In genomic region chr3:86988986-86989385, GRCh38 we compare ENCODE assay signal across 12 cellular contexts. TPM values are rescaled to one million over a fixed set of nuclear protein-coding genes. Genes with fewer than 3 reads are reported as not detected.
DNase-seq lines count a peak whose midpoint lies in the region; ATAC-seq, FAIRE-seq and TF ChIP-seq lines count a peak whose summit lies in the region.
"Had no signal": no experiment of that assay in that cellular context is flagged by ENCODE, and none has a peak within 500 bp of the region (broad histone marks: within the 10 kb centered on the region; RNA-seq: fewer than 3 reads in every experiment).

No MANE protein-coding gene starts in this region.

- no peak for TF ChIP-seq POLR2A in A549 (IDR thresholded peaks at IDR 0.05; ENCODE audit: low read length)
- no peak for TF ChIP-seq POLR2A in prostate gland (IDR thresholded peaks at IDR 0.05)

- ATAC-seq in A549 (no peak), HG02588 (IDR thresholded peaks at IDR 0.05; ENCODE audit: unreplicated experiment) (no peak), GM19463 (IDR thresholded peaks at IDR 0.05; ENCODE audit: unreplicated experiment) (no peak)
- ATAC-seq: natural killer cell; stimulated activated naive CD8-positive, alpha-beta T cell treated with anti-CD3 and anti-CD28 coated beads, Interleukin-15, amount 100 ng/mL, for 72 hours had no signal

- BruUV-seq in PC-9 (replicated peaks; lab: Mats Ljungman, UMichigan): no TSS peak

- TF ChIP-seq EP300 in A549 (IDR thresholded peaks at IDR 0.05): no peak

- no peaks in the 10 kb centered on the region for H3K79me2 ChIP-seq in PC-9 (ENCODE audit: low read depth)

- H3K27me3 ChIP-seq in PC-9 (ENCODE audit: insufficient read depth, low read depth): no peaks in the 10 kb centered on the region
- H3K27me3 ChIP-seq in prostate gland (replicated peaks; ENCODE audit: insufficient read depth): no peaks in the 10 kb centered on the region
- no peaks in the 10 kb centered on the region for H3K27me3 ChIP-seq in effector memory CD4-positive, alpha-beta T cell (replicated peaks; ENCODE audit: control insufficient read depth, insufficient read depth, low read length, poor library complexity, severe bottlenecking)

- H3K9me2 ChIP-seq in PC-9 (ENCODE audit: insufficient read depth): no peaks in the 10 kb centered on the region

- TF ChIP-seq CTCF in A549 (IDR thresholded peaks at IDR 0.05): no peak
- TF ChIP-seq CTCF in PC-9 (conservative IDR thresholded peaks at IDR 0.05): no peak
- no peak for TF ChIP-seq CTCF in fibroblast of mammary gland (conservative IDR thresholded peaks at IDR 0.05; ENCODE audit: control insufficient read depth, insufficient read depth, low read depth, low read length)
- no peak for TF ChIP-seq CTCF in prostate gland (IDR thresholded peaks at IDR 0.05)

- CTCF ChIA-PET in A549 (lab: Yijun Ruan, JAX) (interaction anchor here (0.8 kb wide), 1 partner anchor 94 kb away, joined by 3 read pairs; no protein-coding TSS in a partner anchor), PC-9 (lab: Charles Lee) (no interaction called here)

- no peak overlapping the region for H2AFZ ChIP-seq in PC-9

- peak; percentile 23 for FAIRE-seq in A549 (lab: Jason Lieb, UNC)
- FAIRE-seq: G401.6 had no signal

- H4K20me1 ChIP-seq in PC-9 (ENCODE audit: insufficient read depth): no peaks in the 10 kb centered on the region

- intact Hi-C loops in PC-9 (cut with micrococcal nuclease; ENCODE audit: unreplicated experiment) (loop anchor here (1.0 kb wide), 1 partner anchor 202 kb away; no protein-coding TSS in a partner anchor), prostate gland (cut with DNase I) (no loop called here)

- H3K4me3 ChIP-seq in A549: peak overlapping the region; percentile 84; the same call in 2 of the 3 replicates
- no peak overlapping the region for H3K4me3 ChIP-seq in PC-9
- peak overlapping the region; percentile 64 for H3K4me3 ChIP-seq in fibroblast of mammary gland (ENCODE audit: control insufficient read depth, low read depth, low read length)
- H3K4me3 ChIP-seq in prostate gland: peak overlapping the region; percentile 71 to 73
- H3K4me3 ChIP-seq in effector memory CD4-positive, alpha-beta T cell (ENCODE audit: insufficient read depth, low read depth, low read length, poor library complexity, severe bottlenecking): no peak overlapping the region

- DNase-seq in A549 (ENCODE audit: low read depth in 1 of 2, low spot score in 1 of 2) (no peak), PC-9 (no peak), fibroblast of mammary gland (ENCODE audit: low read depth) (no peak), prostate gland (ENCODE audit: low spot score) (no peak), AG08396 (ENCODE audit: low spot score) (no peak)
- DNase-seq in effector memory CD4-positive, alpha-beta T cell: no peak
- DNase-seq: natural killer cell; Peyer's patch; stimulated activated naive CD8-positive, alpha-beta T cell treated with anti-CD3 and anti-CD28 coated beads, Interleukin-15, amount 100 ng/mL, for 72 hours had no signal

- H3K4me1 ChIP-seq in A549 (peaks cover 74% of the 10 kb centered on the region), PC-9 (replicated peaks; ENCODE audit: insufficient read depth) (peaks cover 36% of the 10 kb centered on the region), prostate gland (replicated peaks) (no peaks in the 10 kb centered on the region)
- peaks cover 3% of the 10 kb centered on the region for H3K4me1 ChIP-seq in effector memory CD4-positive, alpha-beta T cell (ENCODE audit: control insufficient read depth, insufficient read depth, low read length, poor library complexity, severe bottlenecking)

- H3F3A ChIP-seq in PC-9 (ENCODE audit: insufficient read depth, low read depth): peaks cover 16% of the 10 kb centered on the region; the same call in 1 of the 2 replicates

- H3K9me3 ChIP-seq in A549 (no peaks in the 10 kb centered on the region), PC-9 (ENCODE audit: insufficient read depth, low read depth) (no peaks in the 10 kb centered on the region; the same call in 1 of the 2 replicates), prostate gland (no peaks in the 10 kb centered on the region)
- no peaks in the 10 kb centered on the region for H3K9me3 ChIP-seq in effector memory CD4-positive, alpha-beta T cell (ENCODE audit: control insufficient read depth, low read length)
- H3K9me3 ChIP-seq: Peyer's patch had no signal

- WGBS in A549 (ENCODE audit: missing lambda C conversion rate): 33% methylated on average over 1 of the region's 1 CpG
- 43% methylated on average over 1 of the region's 1 CpG for WGBS in prostate gland

- H3K27ac ChIP-seq in A549: no peak overlapping the region
- H3K27ac ChIP-seq in PC-9: no peak overlapping the region
- H3K27ac ChIP-seq in prostate gland: peak overlapping the region in 1 of 2 donors; percentile 91
- H3K27ac ChIP-seq in effector memory CD4-positive, alpha-beta T cell (ENCODE audit: insufficient read depth, low read length, poor library complexity, severe bottlenecking): no peak overlapping the region

- POLR2A ChIA-PET in A549 (lab: Yijun Ruan, JAX): interaction anchor here (0.9 kb wide), 1 partner anchor 15 kb away, joined by 3 read pairs; no protein-coding TSS in a partner anchor
- POLR2A ChIA-PET in PC-9 (lab: Charles Lee; ENCODE audit: unreplicated experiment): no interaction called here

- H3K36me3 ChIP-seq in PC-9 (ENCODE audit: low read depth): no peaks in the 10 kb centered on the region
- H3K36me3 ChIP-seq in prostate gland: no peaks in the 10 kb centered on the region
- no peaks in the 10 kb centered on the region for H3K36me3 ChIP-seq in effector memory CD4-positive, alpha-beta T cell (ENCODE audit: control insufficient read depth, insufficient read depth, low read length)
- H3K36me3 ChIP-seq: Peyer's patch had no signal

- TF ChIP-seq RAD21 in A549 (conservative IDR thresholded peaks at IDR 0.05 in 1 of 2, IDR thresholded peaks at IDR 0.05 in 1 of 2): no peak

- H3K4me2 ChIP-seq in A549 (peak overlapping the region; percentile 85), PC-9 (peak overlapping the region; percentile 87)

TF ChIP-seq in A549, 52 proteins besides CTCF, POLR2A, EP300 and RAD21:
- no peak for TF ChIP-seq BCL3 (IDR thresholded peaks at IDR 0.05)
- TF ChIP-seq FOXS1 (CRISPR knock-in tag; IDR thresholded peaks at IDR 0.05): no peak
- TF ChIP-seq HES2 (IDR thresholded peaks at IDR 0.05): no peak
TF ChIP-seq in A549: peak in this region for 0.

RNA-seq across cellular contexts. Expression of gene VGLL3, which starts 2.0 kb away (rescaled TPM):
- polyA plus RNA-seq in A549 (2011; rRNA removed) (12.9 and 13.0 TPM in 2 replicates), A549 (2017; fragmentation: RNase III; extraction: RNeasy Plus Mini Kit Qiagen cat#74134 plus additional on column Dnase treatment) (3.3 to 4.9 TPM (median 4.3 TPM) in 3 replicates)
- polyA plus RNA-seq in A549 (2012; cell fraction: cytosol; rRNA removed): 7.3 and 9.5 TPM in 2 replicates
- polyA plus RNA-seq in A549 (2012; cell fraction: nucleus; rRNA removed): 9.5 and 12.0 TPM in 2 replicates
- 41.0 and 47.4 TPM in 2 replicates for polyA minus RNA-seq in A549 (2011; rRNA and poly(A)+ RNA removed)
- total RNA-seq in PC-9 (2021) (20.5 and 26.8 TPM in 2 replicates), prostate gland (10 to 100 TPM; 44.4 to 55.5 TPM)
- total RNA-seq: natural killer cell had no signal

Comparison
In these comparisons a context has a peak if more than half of its experiments do, and no peak if none do; other contexts are left out.
1. H3K4me3 ChIP-seq: peak in A549 (single experiment), fibroblast of mammary gland (single experiment) and prostate gland (2 of 2); none in PC-9 (single experiment) and effector memory CD4-positive, alpha-beta T cell (single experiment).